In the genomic region with DNA sequence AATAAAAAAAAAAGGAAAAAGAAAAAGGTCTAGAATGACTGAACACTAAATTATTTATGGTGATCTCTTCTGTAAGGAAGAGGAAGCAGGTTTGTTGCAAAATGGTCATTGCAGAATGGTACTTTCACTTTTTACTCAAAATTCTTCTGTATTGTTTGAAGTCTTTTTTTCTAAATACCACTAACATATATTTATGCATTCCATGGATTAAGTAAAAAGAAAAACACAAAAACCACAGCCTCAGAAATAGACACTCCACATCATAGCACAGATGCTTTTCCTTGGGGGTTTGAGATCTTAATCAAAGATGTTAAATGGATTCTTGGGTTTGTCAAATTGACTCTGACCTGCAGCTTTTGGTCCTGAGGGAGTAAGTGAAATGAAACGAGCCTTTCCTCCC, we compare ENCODE assay signal across 19 cellular contexts. TPM values are rescaled to one million over a fixed set of nuclear protein-coding genes. Genes with fewer than 3 reads are reported as not detected.
DNase-seq lines count a peak whose midpoint lies in the region; ATAC-seq, FAIRE-seq and TF ChIP-seq lines count a peak whose summit lies in the region.
"Had no signal": no experiment of that assay in that cellular context is flagged by ENCODE, and none has a peak within 500 bp of the region (broad histone marks: within the 10 kb centered on the region; RNA-seq: fewer than 3 reads in every experiment).

No MANE protein-coding gene starts in this region.

- H3K27ac ChIP-seq in breast epithelium = peak overlapping the region; percentile 8 to 82
- no peak overlapping the region for H3K27ac ChIP-seq in endothelial cell of umbilical vein (ENCODE audit: insufficient read depth, low read depth, low read length)
- peak overlapping the region; percentile 22 for H3K27ac ChIP-seq in smooth muscle cell (ENCODE audit: low read depth)
- no peak overlapping the region for H3K27ac ChIP-seq in aorta (ENCODE audit: low read depth in 1 of 2, low read length in 2 of 2)
- H3K27ac ChIP-seq: 22Rv1, epithelial cell of prostate had no signal

- WGBS in smooth muscle cell (ENCODE audit: low lambda C conversion rate) = 22% methylated on average over 1 of the region's 1 CpG
- WGBS in aorta, 2 donors = 75 to 83% methylated on average over 1 of the region's 1 CpG

- H3K4me1 ChIP-seq in breast epithelium = peaks cover 0 to 7% of the 10 kb centered on the region in 2 donors
- no peaks in the 10 kb centered on the region for H3K4me1 ChIP-seq in endothelial cell of umbilical vein (ENCODE audit: control insufficient read depth, extremely low read depth, insufficient read depth, low read length)
- peaks cover 11% of the 10 kb centered on the region for H3K4me1 ChIP-seq in smooth muscle cell (ENCODE audit: low read depth)
- no peaks in the 10 kb centered on the region for H3K4me1 ChIP-seq in aorta (ENCODE audit: control insufficient read depth in 1 of 2, insufficient read depth in 2 of 2, low read length in 2 of 2)

- dilution Hi-C loops in endothelial cell of umbilical vein (cut with MboI; ENCODE audit: extremely low pct_ligation_motif_present, low sequenced_read_pairs) = no loop called here

- no peak for ATAC-seq in aorta (ENCODE audit: low FRiP score)
- ATAC-seq: activated CD4-positive, CD25-positive, alpha-beta regulatory T cell treated with anti-CD3 and anti-CD28 coated beads, Interleukin-2, amount 50 U/mL, for 24 hours; T-helper 17 cell had no signal

- no peaks in the 10 kb centered on the region for H3K9me3 ChIP-seq in breast epithelium
- H3K9me3 ChIP-seq in endothelial cell of umbilical vein (replicated peaks; ENCODE audit: control insufficient read depth, insufficient read depth, low read length) = no peaks in the 10 kb centered on the region
- H3K9me3 ChIP-seq in smooth muscle cell (replicated peaks; ENCODE audit: low read depth) = no peaks in the 10 kb centered on the region
- H3K9me3 ChIP-seq in aorta (ENCODE audit: control insufficient read depth, low read length) = no peaks in the 10 kb centered on the region

- H3K9ac ChIP-seq in endothelial cell of umbilical vein (replicated peaks; ENCODE audit: extremely low read depth, insufficient read depth, low read length) = no peak overlapping the region
- no peak overlapping the region for H3K9ac ChIP-seq in smooth muscle cell (ENCODE audit: low read depth)

- H3K27me3 ChIP-seq in breast epithelium = no peaks in the 10 kb centered on the region
- H3K27me3 ChIP-seq in endothelial cell of umbilical vein (ENCODE audit: control insufficient read depth in 2 of 2, insufficient read depth in 2 of 2, low read length in 2 of 2) = no peaks in the 10 kb centered on the region
- no peaks in the 10 kb centered on the region for H3K27me3 ChIP-seq in smooth muscle cell (ENCODE audit: low read depth)
- no peaks in the 10 kb centered on the region for H3K27me3 ChIP-seq in aorta (ENCODE audit: control insufficient read depth in 1 of 2, insufficient read depth in 2 of 2, low read length in 1 of 2)

- peaks cover 17% of the 10 kb centered on the region for H3K4me1 Mint-ChIP-seq in MCF 10A (ENCODE audit: insufficient read depth, unreplicated experiment)
- H3K4me1 Mint-ChIP-seq: T-helper 17 cell had no signal

- no peak overlapping the region for H3K27ac Mint-ChIP-seq in MCF 10A (ENCODE audit: low read depth, unreplicated experiment)
- H3K27ac Mint-ChIP-seq: activated naive CD8-positive, alpha-beta T cell; T-helper 17 cell had no signal

- no peaks in the 10 kb centered on the region for H3K9me3 Mint-ChIP-seq in MCF 10A (ENCODE audit: unreplicated experiment)

- no peaks in the 10 kb centered on the region for H4K20me1 ChIP-seq in endothelial cell of umbilical vein (replicated peaks; ENCODE audit: control insufficient read depth, extremely low read depth, insufficient read depth, low read length)
- no peaks in the 10 kb centered on the region for H4K20me1 ChIP-seq in smooth muscle cell (ENCODE audit: low read depth)

- H3K27me3 Mint-ChIP-seq in MCF 10A (ENCODE audit: insufficient read depth, unreplicated experiment) = no peaks in the 10 kb centered on the region
- H3K27me3 Mint-ChIP-seq: activated naive CD8-positive, alpha-beta T cell had no signal

- H3K79me2 ChIP-seq in endothelial cell of umbilical vein (ENCODE audit: control insufficient read depth, insufficient read depth, low read length) = no peaks in the 10 kb centered on the region
- no peaks in the 10 kb centered on the region for H3K79me2 ChIP-seq in smooth muscle cell (ENCODE audit: low read depth)

- H3K36me3 Mint-ChIP-seq in MCF 10A (ENCODE audit: insufficient read depth, unreplicated experiment) = no peaks in the 10 kb centered on the region
- H3K36me3 Mint-ChIP-seq: activated naive CD8-positive, alpha-beta T cell had no signal

- CTCF ChIA-PET in MCF 10A (lab: Yijun Ruan, JAX) (interaction anchor here (1.6 to 2.5 kb wide), 2 partner anchors 50 to 149 kb away, joined by 4 to 7 read pairs; no protein-coding TSS in a partner anchor), endothelial cell of umbilical vein (lab: Charles Lee) (no interaction called here)

- H3K4me2 ChIP-seq in endothelial cell of umbilical vein (ENCODE audit: insufficient read depth, low read length) (no peak overlapping the region), smooth muscle cell (peak overlapping the region; percentile 56)

- peaks cover 13% of the 10 kb centered on the region for H3F3A ChIP-seq in smooth muscle cell (ENCODE audit: low read depth)

- no peak for FAIRE-seq in endothelial cell of umbilical vein (lab: Jason Lieb, UNC)
- FAIRE-seq: GM18507, islet of Langerhans, RCC 7860 had no signal

- H3K4me3 Mint-ChIP-seq in MCF 10A (ENCODE audit: unreplicated experiment) = no peak overlapping the region
- H3K4me3 Mint-ChIP-seq: activated naive CD8-positive, alpha-beta T cell; T-helper 17 cell had no signal

- H3K9me1 ChIP-seq in endothelial cell of umbilical vein (replicated peaks; ENCODE audit: control insufficient read depth, extremely low read depth, insufficient read depth, low read length) = no peaks in the 10 kb centered on the region

- H3K4me3 ChIP-seq in breast epithelium = no peak overlapping the region
- H3K4me3 ChIP-seq in endothelial cell of umbilical vein (replicated peaks in 1 of 3; ENCODE audit: insufficient read depth in 1 of 3, low read depth in 1 of 3, low read length in 3 of 3) = no peak overlapping the region
- H3K4me3 ChIP-seq in smooth muscle cell = no peak overlapping the region
- H3K4me3 ChIP-seq in aorta (ENCODE audit: low read length in 2 of 2) = no peak overlapping the region

- TF ChIP-seq CTCF in breast epithelium (IDR thresholded peaks at IDR 0.05) (no peak), MCF 10A (IDR thresholded peaks at IDR 0.05; ENCODE audit: unreplicated experiment) (no peak), endothelial cell of umbilical vein (IDR thresholded peaks at IDR 0.05; ENCODE audit: extremely low read depth in 1 of 2, insufficient read depth in 1 of 2, low read depth in 1 of 2, low read length in 2 of 2) (no peak), smooth muscle cell (IDR thresholded peaks at IDR 0.05; ENCODE audit: borderline replicate concordance, insufficient read depth, poor library complexity, severe bottlenecking) (no peak)

- TF ChIP-seq POLR2A in breast epithelium (IDR thresholded peaks at IDR 0.05) = no peak
- TF ChIP-seq POLR2A in endothelial cell of umbilical vein (IDR thresholded peaks at IDR 0.05; ENCODE audit: low read depth, low read length) = no peak

- BruUV-seq in MCF 10A (replicated peaks; lab: Mats Ljungman, UMichigan) (no TSS peak), endothelial cell of umbilical vein (replicated peaks; lab: Mats Ljungman, UMichigan) (no TSS peak)

- POLR2A ChIA-PET in MCF 10A (lab: Yijun Ruan, JAX) (no interaction called here), endothelial cell of umbilical vein (lab: Charles Lee) (no interaction called here)

- H3K36me3 ChIP-seq in breast epithelium = no peaks in the 10 kb centered on the region
- H3K36me3 ChIP-seq in endothelial cell of umbilical vein (ENCODE audit: control insufficient read depth in 2 of 2, extremely low read depth in 1 of 2, insufficient read depth in 2 of 2, low read length in 2 of 2) = no peaks in the 10 kb centered on the region
- H3K36me3 ChIP-seq in smooth muscle cell (ENCODE audit: low read depth) = no peaks in the 10 kb centered on the region
- H3K36me3 ChIP-seq in aorta (ENCODE audit: control insufficient read depth in 1 of 2, insufficient read depth in 2 of 2, low read length in 1 of 2) = no peaks in the 10 kb centered on the region

- H2AFZ ChIP-seq in endothelial cell of umbilical vein (ENCODE audit: low read depth, low read length) = peak overlapping the region; percentile 34
- no peak overlapping the region for H2AFZ ChIP-seq in smooth muscle cell (ENCODE audit: low read depth)

- DNase-seq in breast epithelium (ENCODE audit: low spot score in 2 of 2) (no peak), MCF 10A (ENCODE audit: unreplicated experiment) (no peak), SIG-M5 (lab: John Stamatoyannopoulos, UW) (peak; percentile 46), endothelial cell of umbilical vein (ENCODE audit: low read depth, low spot score) (no peak), smooth muscle cell (lab: John Stamatoyannopoulos, UW; ENCODE audit: unreplicated experiment) (no peak), aorta (no peak), NCI-H1417 (lab: John Stamatoyannopoulos, UW) (no peak), cardiac septum (ENCODE audit: low spot score) (no peak)
- DNase-seq: KG1, NCI-H1930, NCI-H526, T-helper 17 cell had no signal

- intact Hi-C loops in breast epithelium (cut with DNase I; ENCODE audit: low total_unique reads) = no loop called here
- intact Hi-C loops in MCF 10A (cut with micrococcal nuclease) = no loop called here
- intact Hi-C loops in endothelial cell of umbilical vein (cut with micrococcal nuclease) = no loop called here
- intact Hi-C loops in aorta (cut with DNase I) = no loop called here
- intact Hi-C loops in cardiac septum (cut with DNase I) = no loop called here

TF ChIP-seq in endothelial cell of umbilical vein, 7 proteins besides CTCF, POLR2A, EP300 and RAD21:
- TF ChIP-seq EZH2 (IDR thresholded peaks at IDR 0.05; ENCODE audit: borderline replicate concordance, low read depth, low read length, severe bottlenecking) = no peak
- TF ChIP-seq GATA2 (IDR thresholded peaks at IDR 0.05; ENCODE audit: insufficient read depth, insufficient read length, low read depth, low read length) = no peak

RNA-seq across cellular contexts. Expression of a gene that starts 47.4 kb away (rescaled TPM):
- total RNA-seq in breast epithelium (1,000 to 10,000 TPM in 1 of 3 donors, 100 to 1,000 TPM in 2; 643 to 1,178 (median 772) TPM), MCF 10A (2022) (28.1 and 45.7 TPM in 2 replicates), endothelial cell of umbilical vein (830 and 937 TPM in 2 replicates), smooth muscle cell (218 and 231 TPM in 2 replicates), aorta (1,000 to 10,000 TPM in 1 of 2 donors, 100 to 1,000 TPM in 1; 271 to 1,049 TPM), cardiac septum (98.4 TPM)
- polyA plus RNA-seq in endothelial cell of umbilical vein (1,101 and 1,250 TPM in 2 replicates), smooth muscle cell (75.9 and 78.1 TPM in 2 replicates), aorta (100 to 1,000 TPM; 150 to 580 TPM)
- 523 and 798 TPM in 2 replicates for polyA plus RNA-seq in endothelial cell of umbilical vein (2011; cell fraction: cytosol; rRNA removed)
- polyA plus RNA-seq in endothelial cell of umbilical vein (2011; cell fraction: nucleus; rRNA removed) = 517 and 555 TPM in 2 replicates
- polyA plus RNA-seq in endothelial cell of umbilical vein (2012) = 507 and 871 TPM in 2 replicates
- 476 and 592 TPM in 2 replicates for polyA minus RNA-seq in endothelial cell of umbilical vein
- 265 TPM for polyA minus RNA-seq in endothelial cell of umbilical vein (2011; cell fraction: cytosol; rRNA and poly(A)+ RNA removed)
- 333 and 638 TPM in 2 replicates for polyA minus RNA-seq in endothelial cell of umbilical vein (2011; cell fraction: nucleus; rRNA and poly(A)+ RNA removed)

Comparison
In these comparisons a context has a peak if more than half of its experiments do, and no peak if none do; other contexts are left out.
1. H3K27ac ChIP-seq: peak in breast epithelium (2 of 2) and smooth muscle cell (single experiment); none in endothelial cell of umbilical vein (single experiment) and aorta (0 of 2).